Comparison of ENCODE assay signal across 8 cellular contexts in genomic region chr2:84459944-84460429, GRCh38. TPM values are rescaled to one million over a fixed set of nuclear protein-coding genes. Genes with fewer than 3 reads are reported as not detected.
DNase-seq lines count a peak whose midpoint lies in the region; ATAC-seq and TF ChIP-seq lines count a peak whose summit lies in the region.

No MANE protein-coding gene starts in this region.

- H3K4me1 ChIP-seq in RWPE2 (ENCODE audit: insufficient read depth, poor library complexity, severe bottlenecking) (peaks cover 4% of the 10 kb centered on the region), skeletal muscle satellite cell (ENCODE audit: control insufficient read depth, insufficient read depth, low read length) (peaks cover 16% of the 10 kb centered on the region)

- H3K36me3 ChIP-seq in RWPE2 (ENCODE audit: low read depth) (no peaks in the 10 kb centered on the region), skeletal muscle satellite cell (ENCODE audit: insufficient read depth, low read length) (no peaks in the 10 kb centered on the region)

- peak overlapping the region; percentile 76 for H3K4me3 ChIP-seq in RWPE2 (ENCODE audit: severe bottlenecking)
- peak overlapping the region; percentile 97 for H3K4me3 ChIP-seq in fibroblast of villous mesenchyme (ENCODE audit: low read depth, low read length)
- peak overlapping the region; percentile 95 for H3K4me3 ChIP-seq in skeletal muscle satellite cell (ENCODE audit: low read length)

- H3K4me2 ChIP-seq in skeletal muscle satellite cell (ENCODE audit: low read length): peak overlapping the region; percentile 99

- no peak for TF ChIP-seq CTCF in RWPE2 (IDR thresholded peaks at IDR 0.05; ENCODE audit: poor library complexity, severe bottlenecking)
- no peak for TF ChIP-seq CTCF in fibroblast of villous mesenchyme (IDR thresholded peaks at IDR 0.05; ENCODE audit: insufficient read depth, low read depth, low read length)

- DNase-seq in NCI-H1105 treated with DMSO at 0.1 percent for 48 hours (lab: John Stamatoyannopoulos, UW) (peak; percentile 8), NCI-H1105 (lab: John Stamatoyannopoulos, UW) (no peak), RWPE2 (ENCODE audit: low spot score) (no peak), fibroblast of villous mesenchyme (ENCODE audit: low read depth) (no peak), anterior cingulate cortex (lab: John Stamatoyannopoulos, UW) (no peak), globus pallidus (ENCODE audit: low spot score) (no peak), NCI-H1092 treated with DMSO at 0.1 percent for 48 hours (lab: John Stamatoyannopoulos, UW) (no peak)

- H3K27ac ChIP-seq in RWPE2 (ENCODE audit: poor library complexity, severe bottlenecking): peak overlapping the region; percentile 45

- H3K9me3 ChIP-seq in RWPE2 (ENCODE audit: severe bottlenecking): no peaks in the 10 kb centered on the region
- no peaks in the 10 kb centered on the region for H3K9me3 ChIP-seq in skeletal muscle satellite cell (replicated peaks; ENCODE audit: low read length)

- no peaks in the 10 kb centered on the region for H3K27me3 ChIP-seq in RWPE2 (ENCODE audit: insufficient read depth, poor library complexity, severe bottlenecking)
- no peaks in the 10 kb centered on the region for H3K27me3 ChIP-seq in skeletal muscle satellite cell (ENCODE audit: control insufficient read depth, insufficient read depth, low read length)

- ATAC-seq in RWPE2 (ENCODE audit: low read depth): peak; percentile 13

- H3K9ac ChIP-seq in skeletal muscle satellite cell (ENCODE audit: low read depth, low read length): peak overlapping the region; percentile 98

RNA-seq across cellular contexts. Expression of gene SUCLG1, which starts 0.9 kb away (rescaled TPM):
- total RNA-seq in fibroblast of villous mesenchyme: 47.0 and 66.1 TPM in 2 replicates
- total RNA-seq in skeletal muscle satellite cell (2012; rRNA removed): 53.0 and 55.9 TPM in 2 replicates

RNA-seq across cellular contexts. Expression of gene DNAH6, which starts 56.3 kb away (rescaled TPM):
- under 0.01 TPM in 2 replicates for total RNA-seq in fibroblast of villous mesenchyme
- under 0.01 TPM in 2 replicates for total RNA-seq in skeletal muscle satellite cell (2012; rRNA removed)
